ENCODE assay signal across 9 cellular contexts in the genomic region with DNA sequence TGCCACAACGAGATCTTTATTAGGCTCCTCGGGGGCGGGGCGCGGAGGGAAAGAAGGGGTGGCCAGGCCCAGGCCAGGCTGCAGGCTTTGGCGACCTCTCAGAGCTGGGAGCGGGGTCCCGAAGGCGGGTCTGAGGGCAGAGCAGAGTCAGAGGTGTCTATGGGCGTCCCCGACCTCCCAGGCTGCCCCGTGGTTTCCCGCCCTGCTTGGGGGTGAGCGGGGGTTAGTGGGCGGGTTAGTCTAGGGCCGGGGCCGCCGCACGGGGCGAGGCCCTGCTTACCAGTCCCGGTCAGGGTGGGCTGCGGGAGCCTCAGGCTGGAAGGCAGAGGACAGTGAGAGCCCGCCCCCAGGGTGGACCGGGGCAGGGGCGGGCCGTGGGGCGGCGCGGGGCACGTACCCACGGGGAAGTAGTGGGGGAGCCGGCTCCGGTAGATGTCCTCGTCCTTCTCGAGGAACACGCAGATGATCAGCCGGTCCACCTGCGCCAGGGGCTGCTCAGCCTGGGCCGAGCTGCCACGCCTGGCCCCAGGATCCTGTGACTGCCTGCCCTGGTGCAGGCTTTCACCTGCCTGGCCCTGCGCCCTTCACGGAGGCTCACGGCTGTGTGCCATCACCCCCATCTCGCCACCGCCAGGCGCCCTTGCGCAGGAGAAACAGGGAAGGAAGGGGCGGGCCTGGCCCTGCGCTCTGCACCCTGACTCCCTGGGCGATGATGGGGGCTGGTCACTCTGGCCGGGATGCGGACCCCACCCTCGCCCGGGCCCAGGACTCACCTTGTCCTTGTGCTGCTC. TPM values are rescaled to one million over a fixed set of nuclear protein-coding genes. Genes with fewer than 3 reads are reported as not detected.
DNase-seq lines count a peak whose midpoint lies in the region; ATAC-seq and TF ChIP-seq lines count a peak whose summit lies in the region.
"Had no signal": no experiment of that assay in that cellular context is flagged by ENCODE, and none has a peak within 500 bp of the region (broad histone marks: within the 10 kb centered on the region; RNA-seq: fewer than 3 reads in every experiment).

No MANE protein-coding gene starts in this region.

- no peaks in the 10 kb centered on the region for H3K9me3 ChIP-seq in SK-N-SH
- H3K9me3 ChIP-seq in iPS DF 6.9 (ENCODE audit: control insufficient read depth, insufficient read depth, low read length), result no peaks in the 10 kb centered on the region

- POLR2A ChIA-PET in SK-N-SH (lab: Yijun Ruan, JAX), result interaction anchor here (1.0 kb wide), 1 partner anchor 9 kb away, joined by 4 read pairs; no protein-coding TSS in a partner anchor

- no peaks in the 10 kb centered on the region for H3F3A ChIP-seq in SK-N-SH (replicated peaks; ENCODE audit: insufficient read depth)

- no peak overlapping the region for H3K4me2 ChIP-seq in SK-N-SH

- CTCF ChIA-PET in SK-N-SH (lab: Yijun Ruan, JAX), result interaction anchor here (0.6 to 1.1 kb wide), 2 partner anchors 86 to 146 kb away, joined by 3 to 5 read pairs; no protein-coding TSS in a partner anchor

- ATAC-seq in omental fat pad (ENCODE audit: low FRiP score) (no peak), HG03196 (IDR thresholded peaks at IDR 0.05; ENCODE audit: unreplicated experiment) (no peak)

- 92% methylated on average over 29 of the region's 54 CpGs for WGBS in SK-N-SH (ENCODE audit: low lambda C conversion rate)
- WGBS in iPS DF 6.9 (ENCODE audit: insufficient coverage, insufficient read length), result no CpG with 5 or more reads among the region's 54 CpGs

- no peak for TF ChIP-seq CTCF in SK-N-SH (IDR thresholded peaks at IDR 0.05)
- no peak for TF ChIP-seq CTCF in omental fat pad (IDR thresholded peaks at IDR 0.05)

- no peak overlapping the region for H3K9ac ChIP-seq in SK-N-SH

- peak; percentile 49 to 82 for DNase-seq in NCI-H526 (lab: John Stamatoyannopoulos, UW)
- DNase-seq in NCI-H526 treated with DMSO at 0.1 percent for 48 hours (lab: John Stamatoyannopoulos, UW), result no peak
- DNase-seq in SK-N-SH, result peak; percentile 52
- no peak for DNase-seq in iPS DF 6.9 (ENCODE audit: low read depth, low spot score)
- no peak for DNase-seq in AG08395 (ENCODE audit: low spot score)
- DNase-seq in omental fat pad (ENCODE audit: low spot score), result no peak
- DNase-seq: NCI-H446 treated with DMSO at 0.1 percent for 48 hours had no signal

- no peaks in the 10 kb centered on the region for H3K27me3 ChIP-seq in SK-N-SH (ENCODE audit: insufficient read depth)
- H3K27me3 ChIP-seq in iPS DF 6.9 (ENCODE audit: control insufficient read depth, insufficient read depth, low read length), result no peaks in the 10 kb centered on the region

- H2AFZ ChIP-seq in SK-N-SH (ENCODE audit: low read depth), result no peak overlapping the region

- peaks cover 7% of the 10 kb centered on the region; the same call in 1 of the 2 replicates for H3K79me2 ChIP-seq in SK-N-SH (ENCODE audit: insufficient read depth)

- H4K20me1 ChIP-seq in SK-N-SH (ENCODE audit: insufficient read depth), result peaks cover 21% of the 10 kb centered on the region

- H3K4me3 ChIP-seq in SK-N-SH (ENCODE audit: low read depth in 2 of 2, low read length in 1 of 2) (no peak overlapping the region), iPS DF 6.9 (ENCODE audit: low read length) (peak overlapping the region; percentile 40; the same call in 1 of the 2 replicates), skin epidermis (peak overlapping the region in 5 of 7 experiments; percentile 13 to 42 (median 18))

- H3K36me3 ChIP-seq in SK-N-SH (replicated peaks in 1 of 2; ENCODE audit: control insufficient read depth in 1 of 2, insufficient read depth in 2 of 2, low read length in 1 of 2) (peaks cover 0 to 46% of the 10 kb centered on the region in 2 experiments), iPS DF 6.9 (ENCODE audit: control insufficient read depth, insufficient read depth, low read length) (peaks cover 21% of the 10 kb centered on the region)

- no peaks in the 10 kb centered on the region for H3K9me2 ChIP-seq in SK-N-SH

- H3K27ac ChIP-seq in SK-N-SH (ENCODE audit: low read depth in 2 of 2, low read length in 1 of 2) (no peak overlapping the region), iPS DF 6.9 (ENCODE audit: low read length) (no peak overlapping the region), skin epidermis (peak overlapping the region in 13 of 21 experiments; percentile 2 to 62 (median 31))

- H3K4me1 ChIP-seq in SK-N-SH (ENCODE audit: control insufficient read depth in 1 of 2, insufficient read depth in 2 of 2, low read depth in 1 of 2, low read length in 1 of 2) (peaks cover 0 to 2% of the 10 kb centered on the region in 2 experiments; a peak in 1 of 4 replicates), iPS DF 6.9 (ENCODE audit: control insufficient read depth, insufficient read depth, low read length) (peaks cover 3% of the 10 kb centered on the region)

- TF ChIP-seq RAD21 in SK-N-SH (IDR thresholded peaks at IDR 0.05; ENCODE audit: low read length), result no peak

- TF ChIP-seq EP300 in SK-N-SH (IDR thresholded peaks at IDR 0.05; ENCODE audit: borderline replicate concordance in 1 of 2, low read depth in 1 of 2, low read length in 1 of 2), result no peak

TF ChIP-seq in SK-N-SH, 30 proteins besides CTCF, POLR2A, EP300 and RAD21:
- TF ChIP-seq EZH2phosphoT487 (IDR thresholded peaks at IDR 0.05; ENCODE audit: borderline replicate concordance, low read depth), result no peak
- TF ChIP-seq JUND (IDR thresholded peaks at IDR 0.05), result no peak
- no peak for TF ChIP-seq FOSL2 (IDR thresholded peaks at IDR 0.05; ENCODE audit: borderline replicate concordance, low read depth)
- TF ChIP-seq, protein P1, sequence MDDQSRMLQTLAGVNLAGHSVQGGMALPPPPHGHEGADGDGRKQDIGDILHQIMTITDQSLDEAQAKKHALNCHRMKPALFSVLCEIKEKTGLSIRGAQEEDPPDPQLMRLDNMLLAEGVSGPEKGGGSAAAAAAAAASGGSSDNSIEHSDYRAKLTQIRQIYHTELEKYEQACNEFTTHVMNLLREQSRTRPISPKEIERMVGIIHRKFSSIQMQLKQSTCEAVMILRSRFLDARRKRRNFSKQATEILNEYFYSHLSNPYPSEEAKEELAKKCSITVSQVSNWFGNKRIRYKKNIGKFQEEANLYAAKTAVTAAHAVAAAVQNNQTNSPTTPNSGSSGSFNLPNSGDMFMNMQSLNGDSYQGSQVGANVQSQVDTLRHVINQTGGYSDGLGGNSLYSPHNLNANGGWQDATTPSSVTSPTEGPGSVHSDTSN (IDR thresholded peaks at IDR 0.05), result no peak
- TF ChIP-seq USF1 (IDR thresholded peaks at IDR 0.05; ENCODE audit: borderline replicate concordance, low read depth), result no peak

RNA-seq across cellular contexts. Expression of gene OTUB1, which starts 12.5 kb away (rescaled TPM):
- polyA plus RNA-seq in SK-N-SH (2012; rRNA removed), result 183 and 195 TPM in 2 replicates
- polyA plus RNA-seq in SK-N-SH (2012; cell fraction: cytosol; rRNA removed), result 76.2 and 109 TPM in 2 replicates
- polyA plus RNA-seq in SK-N-SH (2012; cell fraction: nucleus; rRNA removed), result 446 and 520 TPM in 2 replicates
- total RNA-seq in omental fat pad, result 10 to 100 TPM; 44.4 to 59.2 (median 52.5) TPM

RNA-seq across cellular contexts. Expression of gene COX8A, which starts 24.3 kb away (rescaled TPM):
- polyA plus RNA-seq in SK-N-SH (2012; rRNA removed), result 597 and 824 TPM in 2 replicates
- polyA plus RNA-seq in SK-N-SH (2012; cell fraction: cytosol; rRNA removed), result 313 and 507 TPM in 2 replicates
- 180 and 321 TPM in 2 replicates for polyA plus RNA-seq in SK-N-SH (2012; cell fraction: nucleus; rRNA removed)
- 100 to 1,000 TPM; 265 to 424 (median 362) TPM for total RNA-seq in omental fat pad

RNA-seq across cellular contexts. Expression of gene FLRT1, which starts 37.0 kb away (rescaled TPM):
- polyA plus RNA-seq in SK-N-SH (2012; rRNA removed), result 0.03 TPM in 2 replicates
- polyA plus RNA-seq in SK-N-SH (2012; cell fraction: cytosol; rRNA removed), result 0.05 and 0.06 TPM in 2 replicates
- polyA plus RNA-seq in SK-N-SH (2012; cell fraction: nucleus; rRNA removed), result 0.06 and 0.07 TPM in 2 replicates
- not detected for total RNA-seq in omental fat pad

RNA-seq across cellular contexts. Expression of gene NAA40, which starts 60.0 kb away (rescaled TPM):
- 33.0 and 36.3 TPM in 2 replicates for polyA plus RNA-seq in SK-N-SH (2012; rRNA removed)
- 21.4 and 26.3 TPM in 2 replicates for polyA plus RNA-seq in SK-N-SH (2012; cell fraction: cytosol; rRNA removed)
- polyA plus RNA-seq in SK-N-SH (2012; cell fraction: nucleus; rRNA removed), result 137 and 147 TPM in 2 replicates
- total RNA-seq in omental fat pad, result 10 to 100 TPM in 2 of 4 donors, 1 to 10 TPM in 2; 5.4 to 14.5 (median 8.2) TPM

Comparison
In these comparisons a context has a peak if more than half of its experiments do, and no peak if none do; other contexts are left out.
1. DNase-seq: peak in NCI-H526 (2 of 2) and SK-N-SH (single experiment); none in NCI-H526 treated with DMSO at 0.1 percent for 48 hours (single experiment), iPS DF 6.9 (single experiment), AG08395 (single experiment) and omental fat pad (single experiment).
2. H3K27ac ChIP-seq: peak in skin epidermis (13 of 21); none in SK-N-SH (0 of 2) and iPS DF 6.9 (single experiment).
3. H3K4me3 ChIP-seq: peak in iPS DF 6.9 (single experiment) and skin epidermis (5 of 7); none in SK-N-SH (0 of 2).